In genomic region chr19:14135985-14136508, GRCh38 we compare ENCODE assay signal across 8 cellular contexts. TPM values are rescaled to one million over a fixed set of nuclear protein-coding genes. Genes with fewer than 3 reads are reported as not detected.
DNase-seq lines count a peak whose midpoint lies in the region; ATAC-seq, FAIRE-seq and TF ChIP-seq lines count a peak whose summit lies in the region.

No MANE protein-coding gene starts in this region.

- peaks cover 6% of the 10 kb centered on the region for H3K4me1 Mint-ChIP-seq in glutamatergic neuron (ENCODE audit: low read depth, unreplicated experiment)

- no peaks in the 10 kb centered on the region for H3K36me3 Mint-ChIP-seq in glutamatergic neuron (ENCODE audit: unreplicated experiment)

- H3K4me3 ChIP-seq in GM23248: peak overlapping the region; percentile 75
- H3K4me3 ChIP-seq in SJSA1: peak overlapping the region; percentile 66
- peak overlapping the region; percentile 43 to 56 for H3K4me3 ChIP-seq in small intestine (ENCODE audit: low read depth in 1 of 2, low read length in 2 of 2)

- peaks cover 16% of the 10 kb centered on the region for H3K4me1 ChIP-seq in GM23248 (ENCODE audit: insufficient read depth)
- peaks cover 15% of the 10 kb centered on the region for H3K4me1 ChIP-seq in SJSA1 (replicated peaks)
- no peaks in the 10 kb centered on the region for H3K4me1 ChIP-seq in small intestine (ENCODE audit: control insufficient read depth in 2 of 2, insufficient read depth in 1 of 2, low read depth in 1 of 2, low read length in 1 of 2)

- H2AFZ ChIP-seq in GM23248: peak overlapping the region; percentile 78

- H3K27me3 ChIP-seq in GM23248 (replicated peaks; ENCODE audit: insufficient read depth) (no peaks in the 10 kb centered on the region), SJSA1 (replicated peaks) (no peaks in the 10 kb centered on the region), small intestine (ENCODE audit: control insufficient read depth in 2 of 2, insufficient read depth in 2 of 2, low read length in 2 of 2) (no peaks in the 10 kb centered on the region)

- peak overlapping the region; percentile 69 for H3K4me2 ChIP-seq in GM23248 (ENCODE audit: unreplicated experiment)

- no peak for ATAC-seq in HG03457 (IDR thresholded peaks at IDR 0.05; ENCODE audit: unreplicated experiment)
- no peak for ATAC-seq in GM21825 (IDR thresholded peaks at IDR 0.05; ENCODE audit: unreplicated experiment)
- no peak for ATAC-seq in HG03280 (IDR thresholded peaks at IDR 0.05; ENCODE audit: unreplicated experiment)

- peaks cover 6% of the 10 kb centered on the region for H3K27me3 Mint-ChIP-seq in glutamatergic neuron (ENCODE audit: unreplicated experiment)

- H4K20me1 ChIP-seq in GM23248 (ENCODE audit: insufficient read depth): no peaks in the 10 kb centered on the region

- H3K9ac ChIP-seq in GM23248: peak overlapping the region; percentile 67

- peaks cover 3% of the 10 kb centered on the region for H3K9me3 Mint-ChIP-seq in glutamatergic neuron (ENCODE audit: unreplicated experiment)

- peaks cover 9% of the 10 kb centered on the region for H3F3A ChIP-seq in GM23248 (ENCODE audit: insufficient read depth)

- no peaks in the 10 kb centered on the region for H3K9me3 ChIP-seq in GM23248 (ENCODE audit: low read depth)
- no peaks in the 10 kb centered on the region for H3K9me3 ChIP-seq in SJSA1 (replicated peaks)
- H3K9me3 ChIP-seq in small intestine (ENCODE audit: control insufficient read depth, low read depth): no peaks in the 10 kb centered on the region

- FAIRE-seq in small intestine (lab: Jason Lieb, UNC): no peak

- H3K36me3 ChIP-seq in GM23248 (ENCODE audit: low read depth) (no peaks in the 10 kb centered on the region), SJSA1 (peaks cover 24% of the 10 kb centered on the region), small intestine (ENCODE audit: control insufficient read depth in 2 of 2, insufficient read depth in 2 of 2, low read length in 2 of 2) (no peaks in the 10 kb centered on the region)

- TF ChIP-seq CTCF in glutamatergic neuron (IDR thresholded peaks at IDR 0.05; ENCODE audit: partially characterized antibody, unreplicated experiment): no peak

- H3K27ac Mint-ChIP-seq in glutamatergic neuron (ENCODE audit: unreplicated experiment): no peak overlapping the region

- in situ Hi-C loops in GM23248 (cut with MboI): no loop called here

- peaks cover 18% of the 10 kb centered on the region for H3K79me2 ChIP-seq in GM23248 (ENCODE audit: insufficient read depth)

- peak overlapping the region; percentile 80 for H3K4me3 Mint-ChIP-seq in glutamatergic neuron (ENCODE audit: unreplicated experiment)

- no peaks in the 10 kb centered on the region for H3K9me2 ChIP-seq in GM23248 (ENCODE audit: insufficient read depth)

- H3K27ac ChIP-seq in GM23248 (peak overlapping the region; percentile 22), SJSA1 (peak overlapping the region; percentile 47), small intestine (ENCODE audit: low read depth in 1 of 2, low read length in 1 of 2) (peak overlapping the region; percentile 15 to 70)

- WGBS in GM23248 (ENCODE audit: low coverage in 1 of 2, low lambda C conversion rate in 2 of 2, missing lambda C conversion rate in 2 of 2), 2 experiments: 0 to 2% methylated on average over 16 to 25 of the region's 38 CpGs
- 0 to 1% (median 0%) methylated on average over 15 to 38 of the region's 38 CpGs for WGBS in small intestine, 3 donors

- no peak for DNase-seq in GM23248
- DNase-seq in SJSA1 (ENCODE audit: low read depth in 1 of 2, low spot score in 2 of 2): no peak
- DNase-seq in glutamatergic neuron: no peak
- no peak for DNase-seq in small intestine
- no peak for DNase-seq in stimulated activated naive CD4-positive, alpha-beta T cell (lab: John Stamatoyannopoulos, UW)

RNA-seq across cellular contexts. Expression of gene ASF1B, which starts 0.3 kb away (rescaled TPM):
- 7.6 and 11.2 TPM in 2 replicates for total RNA-seq in GM23248 (2014; rRNA removed; shearing (Covaris generic))
- polyA plus RNA-seq in GM23248 (2016; fragmentation: Nextera tagmentation; extraction: Ambion mirVana): 18.0 and 19.0 TPM in 2 replicates
- total RNA-seq in SJSA1 (2014; rRNA removed; shearing (Covaris generic)): 87.5 and 91.2 TPM in 2 replicates
- total RNA-seq in glutamatergic neuron (ENCODE audit: unreplicated experiment): 2.3 TPM
- 10 to 100 TPM in 1 of 3 donors, 1 to 10 TPM in 2; 3.1 to 26.2 (median 5.1) TPM for polyA plus RNA-seq in small intestine

RNA-seq across cellular contexts. Expression of gene PRKACA, which starts 18.5 kb away (rescaled TPM):
- 37.4 and 67.8 TPM in 2 replicates for total RNA-seq in GM23248 (2014; rRNA removed; shearing (Covaris generic))
- 4.6 and 5.3 TPM in 2 replicates for polyA plus RNA-seq in GM23248 (2016; fragmentation: Nextera tagmentation; extraction: Ambion mirVana)
- 18.2 and 48.9 TPM in 2 replicates for total RNA-seq in SJSA1 (2014; rRNA removed; shearing (Covaris generic))
- 82.9 TPM for total RNA-seq in glutamatergic neuron (ENCODE audit: unreplicated experiment)
- 10 to 100 TPM; 34.7 to 51.3 (median 37.0) TPM for polyA plus RNA-seq in small intestine

RNA-seq across cellular contexts. Expression of gene SAMD1, which starts 45.5 kb away (rescaled TPM):
- 42.5 and 50.8 TPM in 2 replicates for total RNA-seq in GM23248 (2014; rRNA removed; shearing (Covaris generic))
- polyA plus RNA-seq in GM23248 (2016; fragmentation: Nextera tagmentation; extraction: Ambion mirVana) (5.4 and 5.7 TPM in 2 replicates), small intestine (10 to 100 TPM; 19.7 to 45.4 (median 29.2) TPM)
- 64.1 and 130 TPM in 2 replicates for total RNA-seq in SJSA1 (2014; rRNA removed; shearing (Covaris generic))
- total RNA-seq in glutamatergic neuron (ENCODE audit: unreplicated experiment): 52.0 TPM

RNA-seq across cellular contexts. Expression of gene C19orf67, which starts 50.5 kb away (rescaled TPM):
- total RNA-seq in GM23248 (2014; rRNA removed; shearing (Covaris generic)): not detected in 2 replicates
- polyA plus RNA-seq in GM23248 (2016; fragmentation: Nextera tagmentation; extraction: Ambion mirVana) (not detected in 2 replicates), small intestine (not detected)
- not detected in 2 replicates for total RNA-seq in SJSA1 (2014; rRNA removed; shearing (Covaris generic))
- total RNA-seq in glutamatergic neuron (ENCODE audit: unreplicated experiment): 0.71 TPM
